ENCODE assay signal across 11 cellular contexts in genomic region chr15:70035719-70036077, GRCh38.
A peak's percentile ranks its signal among the peaks of the same experiment; 100 is the strongest.
DNase-seq lines count a peak whose midpoint lies in the region; ATAC-seq and TF ChIP-seq lines count a peak whose summit lies in the region.
"Had no signal": no experiment of that assay in that cellular context is flagged by ENCODE, and none has a peak within 500 bp of the region (broad histone marks: within the 10 kb centered on the region; RNA-seq: fewer than 3 reads in every experiment).

No MANE protein-coding gene starts in this region.

- no peak overlapping the region for H3K27ac Mint-ChIP-seq in activated naive CD4-positive, alpha-beta T cell treated with anti-CD3 and anti-CD28 coated beads, Interleukin-2, amount 10 ng/mL, durations not matched to agents 7 days and 5 days
- no peak overlapping the region for H3K27ac Mint-ChIP-seq in activated naive CD4-positive, alpha-beta T cell treated with anti-CD3 and anti-CD28 coated beads for 36 hours

- H3K4me1 ChIP-seq in transverse colon = no peaks in the 10 kb centered on the region
- peaks cover 0 to 7% of the 10 kb centered on the region in 2 donors for H3K4me1 ChIP-seq in uterus
- H3K4me1 ChIP-seq: tibial artery had no signal

- TF ChIP-seq CTCF in transverse colon (IDR thresholded peaks at IDR 0.05) = no peak
- TF ChIP-seq CTCF in uterus (IDR thresholded peaks at IDR 0.05) = no peak

- H3K27me3 Mint-ChIP-seq in activated naive CD4-positive, alpha-beta T cell treated with anti-CD3 and anti-CD28 coated beads, Interleukin-2, amount 10 ng/mL, durations not matched to agents 7 days and 5 days = peaks cover 32% of the 10 kb centered on the region
- no peaks in the 10 kb centered on the region for H3K27me3 Mint-ChIP-seq in activated naive CD4-positive, alpha-beta T cell treated with anti-CD3 and anti-CD28 coated beads for 36 hours (ENCODE audit: low read depth)

- TF ChIP-seq POLR2A in transverse colon (IDR thresholded peaks at IDR 0.05) = no peak
- no peak for TF ChIP-seq POLR2A in uterus (IDR thresholded peaks at IDR 0.05)

- ATAC-seq in HG02759 (IDR thresholded peaks at IDR 0.05; ENCODE audit: unreplicated experiment) = peak; percentile 54
- ATAC-seq in Right ventricle myocardium superior (ENCODE audit: poor library complexity) = no peak

- no peaks in the 10 kb centered on the region for H3K36me3 ChIP-seq in transverse colon
- no peaks in the 10 kb centered on the region for H3K36me3 ChIP-seq in uterus
- H3K36me3 ChIP-seq: esophagus squamous epithelium, tibial artery had no signal

- no peak overlapping the region for H3K4me3 Mint-ChIP-seq in activated naive CD4-positive, alpha-beta T cell treated with anti-CD3 and anti-CD28 coated beads, Interleukin-2, amount 10 ng/mL, durations not matched to agents 7 days and 5 days
- H3K4me3 Mint-ChIP-seq in activated naive CD4-positive, alpha-beta T cell treated with anti-CD3 and anti-CD28 coated beads for 36 hours = no peak overlapping the region

- intact Hi-C loops in activated naive CD4-positive, alpha-beta T cell treated with anti-CD3 and anti-CD28 coated beads for 36 hours (cut with micrococcal nuclease) = no loop called here
- intact Hi-C loops in transverse colon (cut with DNase I; ENCODE audit: low total_unique reads) = no loop called here
- intact Hi-C loops in Right ventricle myocardium superior (cut with DNase I) = loop anchor here (2.0 kb wide), 1 partner anchor 21 kb away; no protein-coding TSS in a partner anchor
- intact Hi-C loops in uterus (cut with DNase I; ENCODE audit: low total_unique reads) = no loop called here

- 58 to 100% methylated on average over 1 to 6 of the region's 6 CpGs for WGBS in transverse colon (ENCODE audit: low coverage in 1 of 2), 2 donors

- CTCF ChIA-PET in activated naive CD4-positive, alpha-beta T cell treated with anti-CD3 and anti-CD28 coated beads, Interleukin-2, amount 10 ng/mL, durations not matched to agents 7 days and 5 days (lab: Charles Lee) = interaction anchor here (1.9 kb wide), 1 partner anchor 12 kb away, joined by 4 read pairs; no protein-coding TSS in a partner anchor
- CTCF ChIA-PET in activated naive CD4-positive, alpha-beta T cell treated with anti-CD3 and anti-CD28 coated beads for 36 hours (lab: Charles Lee) = interaction anchor here (0.5 kb wide), 1 partner anchor 51 kb away, joined by 3 read pairs; no protein-coding TSS in a partner anchor

- H3K9me3 ChIP-seq in transverse colon (no peaks in the 10 kb centered on the region), uterus (no peaks in the 10 kb centered on the region)
- H3K9me3 ChIP-seq: esophagus squamous epithelium, tibial artery had no signal

- H3K9me3 Mint-ChIP-seq in activated naive CD4-positive, alpha-beta T cell treated with anti-CD3 and anti-CD28 coated beads, Interleukin-2, amount 10 ng/mL, durations not matched to agents 7 days and 5 days = no peaks in the 10 kb centered on the region
- H3K9me3 Mint-ChIP-seq in activated naive CD4-positive, alpha-beta T cell treated with anti-CD3 and anti-CD28 coated beads for 36 hours = no peaks in the 10 kb centered on the region

- in situ Hi-C loops in transverse colon (cut with MboI; ENCODE audit: low pct_ligation_motif_present in 1 of 4, low pct_unique_long_range_greater_than_20kb in 1 of 4, low sequenced_read_pairs in 3 of 4) = no loop called here

- H3K27me3 ChIP-seq in transverse colon (peaks cover 9% of the 10 kb centered on the region), uterus (no peaks in the 10 kb centered on the region)

- no peak for TF ChIP-seq EP300 in transverse colon (IDR thresholded peaks at IDR 0.05; ENCODE audit: low read depth)

- H3K27ac ChIP-seq in transverse colon (peak overlapping the region in 2 of 4 donors; percentile 26 to 68), uterus (no peak overlapping the region)
- H3K27ac ChIP-seq: esophagus squamous epithelium, tibial artery had no signal

- H3K4me1 Mint-ChIP-seq in activated naive CD4-positive, alpha-beta T cell treated with anti-CD3 and anti-CD28 coated beads, Interleukin-2, amount 10 ng/mL, durations not matched to agents 7 days and 5 days = no peaks in the 10 kb centered on the region
- peaks cover 3% of the 10 kb centered on the region for H3K4me1 Mint-ChIP-seq in activated naive CD4-positive, alpha-beta T cell treated with anti-CD3 and anti-CD28 coated beads for 36 hours (ENCODE audit: low read depth)

- no peaks in the 10 kb centered on the region for H3K36me3 Mint-ChIP-seq in activated naive CD4-positive, alpha-beta T cell treated with anti-CD3 and anti-CD28 coated beads, Interleukin-2, amount 10 ng/mL, durations not matched to agents 7 days and 5 days
- H3K36me3 Mint-ChIP-seq in activated naive CD4-positive, alpha-beta T cell treated with anti-CD3 and anti-CD28 coated beads for 36 hours (ENCODE audit: low read depth) = no peaks in the 10 kb centered on the region

- DNase-seq in activated naive CD4-positive, alpha-beta T cell treated with anti-CD3 and anti-CD28 coated beads, Interleukin-2, amount 10 ng/mL, durations not matched to agents 7 days and 5 days = peak; percentile 3
- DNase-seq in activated naive CD4-positive, alpha-beta T cell treated with anti-CD3 and anti-CD28 coated beads for 36 hours = no peak
- DNase-seq in NAMALWA (ENCODE audit: low spot score) (peak; percentile 74), transverse colon (peak; percentile 62), Right ventricle myocardium superior (no peak), uterus (no peak), NCI-H128 (lab: John Stamatoyannopoulos, UW; ENCODE audit: unreplicated experiment) (no peak)
- DNase-seq: esophagus squamous epithelium, mesenchymal stem cell had no signal

- H3K4me3 ChIP-seq in transverse colon = no peak overlapping the region
- H3K4me3 ChIP-seq in uterus = no peak overlapping the region
- H3K4me3 ChIP-seq: esophagus squamous epithelium, tibial artery had no signal

Comparison
In these comparisons a context has a peak if more than half of its experiments do, and no peak if none do; other contexts are left out.
1. DNase-seq: peak in activated naive CD4-positive, alpha-beta T cell treated with anti-CD3 and anti-CD28 coated beads, Interleukin-2, amount 10 ng/mL, durations not matched to agents 7 days and 5 days (single experiment), NAMALWA (single experiment) and transverse colon (single experiment); none in activated naive CD4-positive, alpha-beta T cell treated with anti-CD3 and anti-CD28 coated beads for 36 hours (single experiment), Right ventricle myocardium superior (single experiment), uterus (0 of 2) and NCI-H128 (single experiment).